In genomic region chrX:41333744-41333993, GRCh38 we compare ENCODE assay signal across 7 cellular contexts. TPM values are rescaled to one million over a fixed set of nuclear protein-coding genes. Genes with fewer than 3 reads are reported as not detected.
DNase-seq lines count a peak whose midpoint lies in the region; ATAC-seq, FAIRE-seq and TF ChIP-seq lines count a peak whose summit lies in the region.

No MANE protein-coding gene starts in this region.

- H3K4me1 Mint-ChIP-seq in GM23338 = peaks cover 38% of the 10 kb centered on the region
- peaks cover 13% of the 10 kb centered on the region for H3K4me1 Mint-ChIP-seq in stimulated activated memory B cell treated with anti-CD40 and anti-IgM and Interleukin-4, amounts not matched to agents 10 μg/mL and 1 μg/mL and 100 μg/mL, for 72 hours

- H3K27ac Mint-ChIP-seq in GM23338 = peak overlapping the region; percentile 100
- H3K27ac Mint-ChIP-seq in stimulated activated memory B cell treated with anti-CD40 and anti-IgM and Interleukin-4, amounts not matched to agents 10 μg/mL and 1 μg/mL and 100 μg/mL, for 72 hours = peak overlapping the region; percentile 100

- H3K9ac ChIP-seq in kidney (ENCODE audit: low read length in 2 of 2) = peak overlapping the region; percentile 98 to 100

- H2AFZ ChIP-seq in GM23338 = no peak overlapping the region

- no peaks in the 10 kb centered on the region; the same call in 2 of the 3 replicates for H3K9me3 Mint-ChIP-seq in GM23338
- no peaks in the 10 kb centered on the region for H3K9me3 Mint-ChIP-seq in stimulated activated memory B cell treated with anti-CD40 and anti-IgM and Interleukin-4, amounts not matched to agents 10 μg/mL and 1 μg/mL and 100 μg/mL, for 72 hours

- DNase-seq in GM12865 (ENCODE audit: low read depth) (peak; percentile 92), GM23338 (ENCODE audit: low spot score) (peak; percentile 72), LNCaP clone FGC (ENCODE audit: low read depth) (peak; percentile 67), RPMI7951 (ENCODE audit: low read depth) (peak; percentile 86), bronchial epithelial cell (ENCODE audit: low read depth) (peak; percentile 65), kidney (no peak)

- peak; percentile 7; the same call in 2 of the 3 replicates for ATAC-seq in GM23338
- ATAC-seq in stimulated activated memory B cell treated with anti-CD40 and anti-IgM and Interleukin-4, amounts not matched to agents 10 μg/mL and 1 μg/mL and 100 μg/mL, for 72 hours = peak; percentile 60

- H3K4me1 ChIP-seq in GM23338 (ENCODE audit: insufficient read depth) (peaks cover 35% of the 10 kb centered on the region), kidney (ENCODE audit: control insufficient read depth in 1 of 2, insufficient read depth in 1 of 2, low read depth in 1 of 2, low read length in 2 of 2) (no peaks in the 10 kb centered on the region)

- TF ChIP-seq CTCF in GM12865 (IDR thresholded peaks at IDR 0.05; ENCODE audit: insufficient read depth, low read depth, low read length, missing control alignments) = no peak
- TF ChIP-seq CTCF in GM23338 (conservative IDR thresholded peaks at IDR 0.05; ENCODE audit: low read depth in 2 of 2) = no peak
- TF ChIP-seq CTCF in LNCaP clone FGC (IDR thresholded peaks at IDR 0.05; ENCODE audit: control insufficient read depth, extremely low read depth, insufficient read depth) = no peak
- no peak for TF ChIP-seq CTCF in bronchial epithelial cell (IDR thresholded peaks at IDR 0.05; ENCODE audit: insufficient read depth, low read length, severe bottlenecking)
- TF ChIP-seq CTCF in kidney (IDR thresholded peaks at IDR 0.05; ENCODE audit: borderline replicate concordance, extremely low read depth, insufficient read depth) = no peak

- peaks cover 46% of the 10 kb centered on the region for H3K36me3 Mint-ChIP-seq in GM23338 (ENCODE audit: low read depth)
- H3K36me3 Mint-ChIP-seq in stimulated activated memory B cell treated with anti-CD40 and anti-IgM and Interleukin-4, amounts not matched to agents 10 μg/mL and 1 μg/mL and 100 μg/mL, for 72 hours = peaks cover 11% of the 10 kb centered on the region

- H3K4me3 Mint-ChIP-seq in GM23338 = peak overlapping the region; percentile 96
- peak overlapping the region; percentile 100 for H3K4me3 Mint-ChIP-seq in stimulated activated memory B cell treated with anti-CD40 and anti-IgM and Interleukin-4, amounts not matched to agents 10 μg/mL and 1 μg/mL and 100 μg/mL, for 72 hours

- peaks cover 17% of the 10 kb centered on the region for H3K27me3 Mint-ChIP-seq in GM23338 (ENCODE audit: insufficient read depth, low read depth, poor library complexity)
- no peaks in the 10 kb centered on the region for H3K27me3 Mint-ChIP-seq in stimulated activated memory B cell treated with anti-CD40 and anti-IgM and Interleukin-4, amounts not matched to agents 10 μg/mL and 1 μg/mL and 100 μg/mL, for 72 hours

- intact Hi-C loops in kidney (cut with DNase I) = no loop called here

- H3K27ac ChIP-seq in GM23338 (ENCODE audit: low read depth) (peak overlapping the region; percentile 100), kidney (ENCODE audit: low read depth in 2 of 2, low read length in 2 of 2) (peak overlapping the region; percentile 99 to 100)

- H3K79me2 ChIP-seq in GM23338 (replicated peaks; ENCODE audit: insufficient read depth) = peaks cover 53% of the 10 kb centered on the region

- no peaks in the 10 kb centered on the region for H3K9me3 ChIP-seq in kidney (ENCODE audit: control insufficient read depth in 1 of 2, low read length in 2 of 2)

- H3K27me3 ChIP-seq in GM23338 (ENCODE audit: insufficient read depth) = no peaks in the 10 kb centered on the region
- H3K27me3 ChIP-seq in bronchial epithelial cell (ENCODE audit: control insufficient read depth, insufficient read depth, low read length) = no peaks in the 10 kb centered on the region

- H3K36me3 ChIP-seq in GM23338 (ENCODE audit: insufficient read depth) (no peaks in the 10 kb centered on the region; the same call in 1 of the 2 replicates), bronchial epithelial cell (ENCODE audit: control insufficient read depth, insufficient read depth, low read length) (no peaks in the 10 kb centered on the region), kidney (ENCODE audit: control insufficient read depth in 1 of 2, insufficient read depth in 2 of 2, low read length in 2 of 2) (no peaks in the 10 kb centered on the region)

- peak overlapping the region; percentile 84 for H3K4me2 ChIP-seq in GM23338

- H3K9me2 ChIP-seq in GM23338 (ENCODE audit: insufficient read depth) = no peaks in the 10 kb centered on the region

- peaks cover 7% of the 10 kb centered on the region; the same call in 1 of the 2 replicates for H3F3A ChIP-seq in GM23338 (replicated peaks; ENCODE audit: low read depth)

- FAIRE-seq in bronchial epithelial cell (lab: Jason Lieb, UNC) = no peak
- FAIRE-seq in kidney (lab: Jason Lieb, UNC) = no peak

- peak overlapping the region; percentile 98 for H3K4me3 ChIP-seq in GM12865 (ENCODE audit: low read depth, low read length)
- H3K4me3 ChIP-seq in GM23338 = peak overlapping the region; percentile 85
- peak overlapping the region; percentile 94 for H3K4me3 ChIP-seq in LNCaP clone FGC (ENCODE audit: low read depth, low read length)
- peak overlapping the region; percentile 90 for H3K4me3 ChIP-seq in bronchial epithelial cell (ENCODE audit: low read depth, low read length)
- H3K4me3 ChIP-seq in kidney (ENCODE audit: low read length in 2 of 2) = peak overlapping the region; percentile 88 to 89

- peaks cover 30% of the 10 kb centered on the region for H4K20me1 ChIP-seq in GM23338 (replicated peaks; ENCODE audit: insufficient read depth)

TF ChIP-seq in GM23338, 12 proteins besides CTCF, POLR2A, EP300 and RAD21 (continues in another document):
- no peak for TF ChIP-seq ZNF462 (CRISPR knock-in tag; IDR thresholded peaks at IDR 0.05)
- no peak for TF ChIP-seq ZNF114 (CRISPR knock-in tag; IDR thresholded peaks at IDR 0.05)
- TF ChIP-seq EZH2phosphoT487 (IDR thresholded peaks at IDR 0.05; ENCODE audit: unreplicated experiment) = no peak
- TF ChIP-seq JUNB (IDR thresholded peaks at IDR 0.05; ENCODE audit: unreplicated experiment) = no peak
- no peak for TF ChIP-seq STAT1 (IDR thresholded peaks at IDR 0.05; ENCODE audit: unreplicated experiment)

RNA-seq across cellular contexts. Expression of gene DDX3X, which starts 0.3 kb away (rescaled TPM):
- total RNA-seq in GM23338 (2014; rRNA removed; shearing (Covaris generic)) = 239 and 272 TPM in 2 replicates
- polyA plus RNA-seq in GM23338 (2016; fragmentation: Nextera tagmentation; extraction: Ambion mirVana) = 55.6 and 68.1 TPM in 2 replicates
- total RNA-seq in RPMI7951 (2014; rRNA removed; shearing (Covaris generic)) = 168 and 210 TPM in 2 replicates
- total RNA-seq in bronchial epithelial cell = 239 and 395 TPM in 2 replicates
- total RNA-seq in kidney = 275 TPM
- 43.6 TPM for polyA plus RNA-seq in kidney (ENCODE audit: insufficient read depth, low read depth, low replicate concordance)
